ENCODE assay signal across 8 cellular contexts in genomic region chr3:4888913-4889846, GRCh38.
DNase-seq lines count a peak whose midpoint lies in the region; ATAC-seq and FAIRE-seq lines count a peak whose summit lies in the region.

No MANE protein-coding gene starts in this region.

- peaks cover 17 to 22% (median 20%) of the 10 kb centered on the region in 3 donors for H3K4me1 Mint-ChIP-seq in T-cell
- H3K4me1 Mint-ChIP-seq in naive thymus-derived CD8-positive, alpha-beta T cell = peaks cover 17 to 19% (median 17%) of the 10 kb centered on the region in 4 donors

- H3K9me3 Mint-ChIP-seq in T-cell = no peaks in the 10 kb centered on the region
- no peaks in the 10 kb centered on the region for H3K9me3 Mint-ChIP-seq in naive thymus-derived CD8-positive, alpha-beta T cell

- H3K27ac Mint-ChIP-seq in T-cell = peak overlapping the region; percentile 70 to 82
- peak overlapping the region in 9 of 10 donors; percentile 0 to 86 (median 60) for H3K27ac Mint-ChIP-seq in naive thymus-derived CD8-positive, alpha-beta T cell

- H3K36me3 Mint-ChIP-seq in T-cell = no peaks in the 10 kb centered on the region
- no peaks in the 10 kb centered on the region for H3K36me3 Mint-ChIP-seq in naive thymus-derived CD8-positive, alpha-beta T cell

- no peaks in the 10 kb centered on the region for H3K27me3 Mint-ChIP-seq in T-cell
- H3K27me3 Mint-ChIP-seq in naive thymus-derived CD8-positive, alpha-beta T cell = no peaks in the 10 kb centered on the region

- POLR2A ChIA-PET in T-cell (lab: Charles Lee) = interaction anchor here (0.6 to 0.7 kb wide), 3 partner anchors 16 to 51 kb away, joined by 3 to 8 read pairs (median 6); no protein-coding TSS in a partner anchor
- POLR2A ChIA-PET in naive thymus-derived CD8-positive, alpha-beta T cell (lab: Charles Lee) = interaction anchor here (0.6 kb wide), 1 partner anchor 115 kb away, joined by 4 read pairs; no protein-coding TSS in a partner anchor

- ATAC-seq in GM18873 (IDR thresholded peaks at IDR 0.05; ENCODE audit: low FRiP score, unreplicated experiment) = peak; percentile 89
- peak; percentile 88 for ATAC-seq in HG02798 (IDR thresholded peaks at IDR 0.05; ENCODE audit: poor library complexity, unreplicated experiment)
- ATAC-seq in T-cell (replicated peaks in 1 of 4) = peak; percentile 73 to 94 (median 84)
- peak; percentile 69 to 92 for ATAC-seq in naive thymus-derived CD8-positive, alpha-beta T cell
- ATAC-seq in HG02970 (IDR thresholded peaks at IDR 0.05; ENCODE audit: low FRiP score, unreplicated experiment) = no peak

- CTCF ChIA-PET in T-cell (lab: Charles Lee) = interaction anchor here in 1 of 2 donors (0.6 to 1.0 kb wide), 4 partner anchors 65 to 178 kb away, joined by 3 to 5 read pairs (median 3); no protein-coding TSS in a partner anchor

- DNase-seq in T-cell = peak in 15 of 34 experiments; percentile 5 to 39 (median 17)
- peak in 3 of 10 donors; percentile 38 to 50 (median 43) for DNase-seq in naive thymus-derived CD8-positive, alpha-beta T cell
- DNase-seq in urothelium cell line (ENCODE audit: low spot score) = no peak
- DNase-seq in NCI-H446 (lab: John Stamatoyannopoulos, UW) = no peak
- DNase-seq in D341Med (ENCODE audit: low spot score) = no peak

- peak overlapping the region in 1 of 3 donors; percentile 7 for H3K4me3 Mint-ChIP-seq in T-cell
- H3K4me3 Mint-ChIP-seq in naive thymus-derived CD8-positive, alpha-beta T cell = peak overlapping the region in 7 of 10 donors; percentile 1 to 59 (median 19)

- no peak for FAIRE-seq in urothelium cell line (lab: Jason Lieb, UNC)
